8 cellular contexts compared by ENCODE assay signal in genomic region chr2:173264603-173265366, GRCh38.
A peak's percentile ranks its signal among the peaks of the same experiment; 100 is the strongest.
DNase-seq lines count a peak whose midpoint lies in the region; ATAC-seq and TF ChIP-seq lines count a peak whose summit lies in the region.

No MANE protein-coding gene starts in this region.

- TF ChIP-seq CTCF in CD14-positive monocyte (IDR thresholded peaks at IDR 0.05) (no peak), lung (IDR thresholded peaks at IDR 0.05; ENCODE audit: control extremely low read depth, extremely low read depth) (no peak)

- 47 to 73% methylated on average over 14 of the region's 14 CpGs for WGBS in lung, 2 donors

- H3K27me3 Mint-ChIP-seq in CD14-positive monocyte (ENCODE audit: low read depth in 3 of 3): peaks cover 0 to 2% (median 0%) of the 10 kb centered on the region in 3 donors
- no peaks in the 10 kb centered on the region for H3K27me3 Mint-ChIP-seq in T-helper 1 cell treated with Interleukin-12 subunit alpha and Interleukin-12 subunit beta and Interleukin-4 antibody, amounts not matched to agents 30 μg/mL and 1 μg/mL, for 36 hours (ENCODE audit: low read depth)

- H3K9me3 Mint-ChIP-seq in CD14-positive monocyte: no peaks in the 10 kb centered on the region
- no peaks in the 10 kb centered on the region for H3K9me3 Mint-ChIP-seq in T-helper 1 cell treated with Interleukin-12 subunit alpha and Interleukin-12 subunit beta and Interleukin-4 antibody, amounts not matched to agents 30 μg/mL and 1 μg/mL, for 36 hours

- H3K4me3 Mint-ChIP-seq in CD14-positive monocyte: peak overlapping the region; percentile 75 to 90
- H3K4me3 Mint-ChIP-seq in T-helper 1 cell treated with Interleukin-12 subunit alpha and Interleukin-12 subunit beta and Interleukin-4 antibody, amounts not matched to agents 30 μg/mL and 1 μg/mL, for 36 hours: peak overlapping the region; percentile 66

- no peaks in the 10 kb centered on the region for H3K4me1 ChIP-seq in lung (ENCODE audit: control insufficient read depth in 2 of 2, insufficient read depth in 2 of 2, low read length in 2 of 2)

- peaks cover 15 to 17% of the 10 kb centered on the region in 2 donors for H3K36me3 ChIP-seq in lung (ENCODE audit: control insufficient read depth in 2 of 2, insufficient read depth in 2 of 2, low read length in 2 of 2)

- POLR2A ChIA-PET in HEK293T (lab: Yijun Ruan, JAX): no interaction called here

- ATAC-seq in GM19043 (IDR thresholded peaks at IDR 0.05; ENCODE audit: low read depth, unreplicated experiment): peak; percentile 98
- ATAC-seq in HG03095 (IDR thresholded peaks at IDR 0.05; ENCODE audit: unreplicated experiment): peak; percentile 98
- peak; percentile 41 for ATAC-seq in lung (ENCODE audit: insufficient read depth, low FRiP score)

- H3K4me3 ChIP-seq in lung: no peak overlapping the region

- intact Hi-C loops in CD14-positive monocyte (cut with micrococcal nuclease): no loop called here

- H3K27ac Mint-ChIP-seq in CD14-positive monocyte: peak overlapping the region; percentile 93 to 99 (median 96)
- peak overlapping the region; percentile 49 for H3K27ac Mint-ChIP-seq in T-helper 1 cell treated with Interleukin-12 subunit alpha and Interleukin-12 subunit beta and Interleukin-4 antibody, amounts not matched to agents 30 μg/mL and 1 μg/mL, for 36 hours

- H3K27me3 ChIP-seq in lung (ENCODE audit: control insufficient read depth, insufficient read depth): no peaks in the 10 kb centered on the region

- DNase-seq in CD14-positive monocyte (ENCODE audit: low spot score) (peak; percentile 87), lung (ENCODE audit: low spot score) (peak; percentile 43), cerebellar nuclear complex (lab: John Stamatoyannopoulos, UW) (no peak), HEK293T (ENCODE audit: extremely low spot score) (no peak), 8988T (no peak)

- peaks cover 41% of the 10 kb centered on the region for H3K4me1 Mint-ChIP-seq in CD14-positive monocyte
- H3K4me1 Mint-ChIP-seq in T-helper 1 cell treated with Interleukin-12 subunit alpha and Interleukin-12 subunit beta and Interleukin-4 antibody, amounts not matched to agents 30 μg/mL and 1 μg/mL, for 36 hours (ENCODE audit: low read depth): peaks cover 12% of the 10 kb centered on the region

- CTCF ChIA-PET in HEK293T (lab: Yijun Ruan, JAX): no interaction called here

- peaks cover 41 to 45% of the 10 kb centered on the region in 2 donors for H3K36me3 Mint-ChIP-seq in CD14-positive monocyte
- H3K36me3 Mint-ChIP-seq in T-helper 1 cell treated with Interleukin-12 subunit alpha and Interleukin-12 subunit beta and Interleukin-4 antibody, amounts not matched to agents 30 μg/mL and 1 μg/mL, for 36 hours (ENCODE audit: low read depth): peaks cover 22% of the 10 kb centered on the region

- H3K27ac ChIP-seq in lung (ENCODE audit: low read depth in 1 of 2, low read length in 1 of 2): no peak overlapping the region

- no peaks in the 10 kb centered on the region for H3K9me3 ChIP-seq in lung (ENCODE audit: control insufficient read depth in 2 of 2, insufficient read depth in 1 of 2, low read length in 1 of 2)

TF ChIP-seq in HEK293T, 16 proteins besides CTCF, POLR2A, EP300 and RAD21:
- no peak for TF ChIP-seq ARNT (IDR thresholded peaks at IDR 0.05)
- TF ChIP-seq ZNF384 (IDR thresholded peaks at IDR 0.05): no peak
- TF ChIP-seq L3MBTL2 (conservative IDR thresholded peaks at IDR 0.05): no peak
- TF ChIP-seq FOXA1 (IDR thresholded peaks at IDR 0.05): no peak
- TF ChIP-seq HDGF (IDR thresholded peaks at IDR 0.05; ENCODE audit: borderline replicate concordance): no peak
- no peak for TF ChIP-seq NFRKB (IDR thresholded peaks at IDR 0.05)
- TF ChIP-seq ELF4 (IDR thresholded peaks at IDR 0.05): no peak
- no peak for TF ChIP-seq SP1 (IDR thresholded peaks at IDR 0.05)
- no peak for TF ChIP-seq TARDBP (IDR thresholded peaks at IDR 0.05)

Comparison
In these comparisons a context has a peak if more than half of its experiments do, and no peak if none do; other contexts are left out.
1. DNase-seq: peak in CD14-positive monocyte (single experiment) and lung (single experiment); none in cerebellar nuclear complex (0 of 2), HEK293T (single experiment) and 8988T (single experiment).
2. ATAC-seq: peak in every context shown above with its lines; median percentile 98 in GM19043; 98 in HG03095; 41 in lung.